ENCODE assay signal across 1 cellular context in genomic region chr12:76348079-76348901, GRCh38.
A peak's percentile ranks its signal among the peaks of the same experiment; 100 is the strongest.
TF ChIP-seq lines count a peak whose summit lies in the region.

BBS10 (minus strand) TSS chr12:76348415; CDS start chr12:76348358, 57 bp downstream.

TF ChIP-seq in HepG2, 621 proteins besides CTCF, POLR2A, EP300 and RAD21 (continued from another document and continues in another):
- TF ChIP-seq FOXA1 (IDR thresholded peaks at IDR 0.05) = no peak
- TF ChIP-seq FOXA1 (CRISPR knock-in tag; IDR thresholded peaks at IDR 0.05) = peak; percentile 53; the same call in 1 of the 2 replicates
- 0 out of 2 replicates have a peak, but pooled peaks have one; percentile 18 for TF ChIP-seq ZNF552 (CRISPR knock-in tag; IDR thresholded peaks at IDR 0.05; ENCODE audit: borderline replicate concordance)
- no peak for TF ChIP-seq TRIM24 (CRISPR knock-in tag; IDR thresholded peaks at IDR 0.05)
- no peak for TF ChIP-seq KDM1A (CRISPR knock-in tag; IDR thresholded peaks at IDR 0.05)
- peak; percentile 36; the same call in 1 of the 2 replicates for TF ChIP-seq ZNF629 (CRISPR knock-in tag; conservative IDR thresholded peaks at IDR 0.05)
- TF ChIP-seq, protein P1, sequence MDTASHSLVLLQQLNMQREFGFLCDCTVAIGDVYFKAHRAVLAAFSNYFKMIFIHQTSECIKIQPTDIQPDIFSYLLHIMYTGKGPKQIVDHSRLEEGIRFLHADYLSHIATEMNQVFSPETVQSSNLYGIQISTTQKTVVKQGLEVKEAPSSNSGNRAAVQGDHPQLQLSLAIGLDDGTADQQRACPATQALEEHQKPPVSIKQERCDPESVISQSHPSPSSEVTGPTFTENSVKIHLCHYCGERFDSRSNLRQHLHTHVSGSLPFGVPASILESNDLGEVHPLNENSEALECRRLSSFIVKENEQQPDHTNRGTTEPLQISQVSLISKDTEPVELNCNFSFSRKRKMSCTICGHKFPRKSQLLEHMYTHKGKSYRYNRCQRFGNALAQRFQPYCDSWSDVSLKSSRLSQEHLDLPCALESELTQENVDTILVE (CRISPR knock-in tag; IDR thresholded peaks at IDR 0.05) = peak; percentile 74; the same call in 1 of the 2 replicates
- TF ChIP-seq ZNF780A (CRISPR knock-in tag; IDR thresholded peaks at IDR 0.05) = no peak
- TF ChIP-seq PRPF4 (IDR thresholded peaks at IDR 0.05; ENCODE audit: low read depth, low read length, poor library complexity, severe bottlenecking) = no peak
- peak; percentile 68; the same call in 1 of the 2 replicates for TF ChIP-seq ZNF264 (CRISPR knock-in tag; IDR thresholded peaks at IDR 0.05)
- TF ChIP-seq, protein P2, sequence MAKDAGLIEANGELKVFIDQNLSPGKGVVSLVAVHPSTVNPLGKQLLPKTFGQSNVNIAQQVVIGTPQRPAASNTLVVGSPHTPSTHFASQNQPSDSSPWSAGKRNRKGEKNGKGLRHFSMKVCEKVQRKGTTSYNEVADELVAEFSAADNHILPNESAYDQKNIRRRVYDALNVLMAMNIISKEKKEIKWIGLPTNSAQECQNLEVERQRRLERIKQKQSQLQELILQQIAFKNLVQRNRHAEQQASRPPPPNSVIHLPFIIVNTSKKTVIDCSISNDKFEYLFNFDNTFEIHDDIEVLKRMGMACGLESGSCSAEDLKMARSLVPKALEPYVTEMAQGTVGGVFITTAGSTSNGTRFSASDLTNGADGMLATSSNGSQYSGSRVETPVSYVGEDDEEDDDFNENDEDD (CRISPR knock-in tag; IDR thresholded peaks at IDR 0.05; ENCODE audit: borderline replicate concordance) = peak; percentile 67; the same call in 1 of the 2 replicates
- TF ChIP-seq, protein P3, sequence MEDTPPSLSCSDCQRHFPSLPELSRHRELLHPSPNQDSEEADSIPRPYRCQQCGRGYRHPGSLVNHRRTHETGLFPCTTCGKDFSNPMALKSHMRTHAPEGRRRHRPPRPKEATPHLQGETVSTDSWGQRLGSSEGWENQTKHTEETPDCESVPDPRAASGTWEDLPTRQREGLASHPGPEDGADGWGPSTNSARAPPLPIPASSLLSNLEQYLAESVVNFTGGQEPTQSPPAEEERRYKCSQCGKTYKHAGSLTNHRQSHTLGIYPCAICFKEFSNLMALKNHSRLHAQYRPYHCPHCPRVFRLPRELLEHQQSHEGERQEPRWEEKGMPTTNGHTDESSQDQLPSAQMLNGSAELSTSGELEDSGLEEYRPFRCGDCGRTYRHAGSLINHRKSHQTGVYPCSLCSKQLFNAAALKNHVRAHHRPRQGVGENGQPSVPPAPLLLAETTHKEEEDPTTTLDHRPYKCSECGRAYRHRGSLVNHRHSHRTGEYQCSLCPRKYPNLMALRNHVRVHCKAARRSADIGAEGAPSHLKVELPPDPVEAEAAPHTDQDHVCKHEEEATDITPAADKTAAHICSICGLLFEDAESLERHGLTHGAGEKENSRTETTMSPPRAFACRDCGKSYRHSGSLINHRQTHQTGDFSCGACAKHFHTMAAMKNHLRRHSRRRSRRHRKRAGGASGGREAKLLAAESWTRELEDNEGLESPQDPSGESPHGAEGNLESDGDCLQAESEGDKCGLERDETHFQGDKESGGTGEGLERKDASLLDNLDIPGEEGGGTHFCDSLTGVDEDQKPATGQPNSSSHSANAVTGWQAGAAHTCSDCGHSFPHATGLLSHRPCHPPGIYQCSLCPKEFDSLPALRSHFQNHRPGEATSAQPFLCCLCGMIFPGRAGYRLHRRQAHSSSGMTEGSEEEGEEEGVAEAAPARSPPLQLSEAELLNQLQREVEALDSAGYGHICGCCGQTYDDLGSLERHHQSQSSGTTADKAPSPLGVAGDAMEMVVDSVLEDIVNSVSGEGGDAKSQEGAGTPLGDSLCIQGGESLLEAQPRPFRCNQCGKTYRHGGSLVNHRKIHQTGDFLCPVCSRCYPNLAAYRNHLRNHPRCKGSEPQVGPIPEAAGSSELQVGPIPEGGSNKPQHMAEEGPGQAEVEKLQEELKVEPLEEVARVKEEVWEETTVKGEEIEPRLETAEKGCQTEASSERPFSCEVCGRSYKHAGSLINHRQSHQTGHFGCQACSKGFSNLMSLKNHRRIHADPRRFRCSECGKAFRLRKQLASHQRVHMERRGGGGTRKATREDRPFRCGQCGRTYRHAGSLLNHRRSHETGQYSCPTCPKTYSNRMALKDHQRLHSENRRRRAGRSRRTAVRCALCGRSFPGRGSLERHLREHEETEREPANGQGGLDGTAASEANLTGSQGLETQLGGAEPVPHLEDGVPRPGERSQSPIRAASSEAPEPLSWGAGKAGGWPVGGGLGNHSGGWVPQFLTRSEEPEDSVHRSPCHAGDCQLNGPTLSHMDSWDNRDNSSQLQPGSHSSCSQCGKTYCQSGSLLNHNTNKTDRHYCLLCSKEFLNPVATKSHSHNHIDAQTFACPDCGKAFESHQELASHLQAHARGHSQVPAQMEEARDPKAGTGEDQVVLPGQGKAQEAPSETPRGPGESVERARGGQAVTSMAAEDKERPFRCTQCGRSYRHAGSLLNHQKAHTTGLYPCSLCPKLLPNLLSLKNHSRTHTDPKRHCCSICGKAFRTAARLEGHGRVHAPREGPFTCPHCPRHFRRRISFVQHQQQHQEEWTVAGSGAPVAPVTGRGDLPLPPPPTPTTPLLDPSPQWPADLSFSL (CRISPR knock-in tag; IDR thresholded peaks at IDR 0.05) = no peak
- peak; percentile 44; the same call in 1 of the 2 replicates for TF ChIP-seq ZNF609 (CRISPR knock-in tag; IDR thresholded peaks at IDR 0.05; ENCODE audit: borderline replicate concordance)
- peak; percentile 90 for TF ChIP-seq ZNF501 (CRISPR knock-in tag; IDR thresholded peaks at IDR 0.05)
- peak; percentile 46; the same call in 1 of the 2 replicates for TF ChIP-seq ZSCAN30 (CRISPR knock-in tag; IDR thresholded peaks at IDR 0.05)
- TF ChIP-seq MTF1 (CRISPR knock-in tag; IDR thresholded peaks at IDR 0.05) = no peak; the same call in 1 of the 2 replicates
- no peak for TF ChIP-seq TFE3 (CRISPR knock-in tag; IDR thresholded peaks at IDR 0.05)
- no peak for TF ChIP-seq FOXC1 (CRISPR knock-in tag; IDR thresholded peaks at IDR 0.05; ENCODE audit: borderline replicate concordance)
- TF ChIP-seq MAFF (IDR thresholded peaks at IDR 0.05; ENCODE audit: low read depth, low read length) = 0 out of 2 replicates have a peak, but pooled peaks have one; percentile 31
- 0 out of 2 replicates have a peak, but pooled peaks have one; percentile 27 for TF ChIP-seq ZNF30 (CRISPR knock-in tag; IDR thresholded peaks at IDR 0.05)
- TF ChIP-seq KDM3A (CRISPR knock-in tag; IDR thresholded peaks at IDR 0.05; ENCODE audit: low read depth) = peak; percentile 68
- TF ChIP-seq, protein P4, sequence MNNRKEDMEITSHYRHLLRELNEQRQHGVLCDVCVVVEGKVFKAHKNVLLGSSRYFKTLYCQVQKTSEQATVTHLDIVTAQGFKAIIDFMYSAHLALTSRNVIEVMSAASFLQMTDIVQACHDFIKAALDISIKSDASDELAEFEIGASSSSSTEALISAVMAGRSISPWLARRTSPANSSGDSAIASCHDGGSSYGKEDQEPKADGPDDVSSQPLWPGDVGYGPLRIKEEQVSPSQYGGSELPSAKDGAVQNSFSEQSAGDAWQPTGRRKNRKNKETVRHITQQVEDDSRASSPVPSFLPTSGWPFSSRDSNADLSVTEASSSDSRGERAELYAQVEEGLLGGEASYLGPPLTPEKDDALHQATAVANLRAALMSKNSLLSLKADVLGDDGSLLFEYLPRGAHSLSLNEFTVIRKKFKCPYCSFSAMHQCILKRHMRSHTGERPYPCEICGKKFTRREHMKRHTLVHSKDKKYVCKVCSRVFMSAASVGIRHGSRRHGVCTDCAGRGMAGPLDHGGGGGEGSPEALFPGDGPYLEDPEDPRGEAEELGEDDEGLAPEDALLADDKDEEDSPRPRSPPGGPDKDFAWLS (CRISPR knock-in tag; IDR thresholded peaks at IDR 0.05; ENCODE audit: borderline replicate concordance) = no peak; the same call in 1 of the 2 replicates
- TF ChIP-seq FLYWCH1 (CRISPR knock-in tag; IDR thresholded peaks at IDR 0.05) = no peak
- TF ChIP-seq MXI1 (IDR thresholded peaks at IDR 0.05; ENCODE audit: borderline replicate concordance, low read depth, low read length) = peak; percentile 58; the same call in 1 of the 3 replicates
- no peak for TF ChIP-seq HNRNPK (IDR thresholded peaks at IDR 0.05; ENCODE audit: low read depth, low read length, poor library complexity, severe bottlenecking)
- TF ChIP-seq ZNF468 (CRISPR knock-in tag; IDR thresholded peaks at IDR 0.05) = no peak
- TF ChIP-seq HDAC6 (IDR thresholded peaks at IDR 0.05; ENCODE audit: low read depth, low read length) = no peak
- TF ChIP-seq ZNF530 (CRISPR knock-in tag; IDR thresholded peaks at IDR 0.05; ENCODE audit: low read depth) = no peak
- peak; percentile 65; the same call in 1 of the 2 replicates for TF ChIP-seq ARID4A (CRISPR knock-in tag; IDR thresholded peaks at IDR 0.05; ENCODE audit: borderline replicate concordance)
- TF ChIP-seq NAIF1 (CRISPR knock-in tag; IDR thresholded peaks at IDR 0.05; ENCODE audit: borderline replicate concordance) = peak; percentile 70; the same call in 1 of the 2 replicates
- no peak; the same call in 1 of the 2 replicates for TF ChIP-seq ZSCAN22 (CRISPR knock-in tag; IDR thresholded peaks at IDR 0.05)
- peak; percentile 75 for TF ChIP-seq HNRNPLL (IDR thresholded peaks at IDR 0.05; ENCODE audit: low read depth, low read length, poor library complexity, severe bottlenecking)
- TF ChIP-seq HNRNPH1 (optimal IDR thresholded peaks at IDR 0.05; ENCODE audit: low read depth, low read length) = no peak
- peak; percentile 93 for TF ChIP-seq GATAD1 (CRISPR knock-in tag; IDR thresholded peaks at IDR 0.05)
- TF ChIP-seq CCDC6 (CRISPR knock-in tag; IDR thresholded peaks at IDR 0.05) = no peak
- TF ChIP-seq ERF (CRISPR knock-in tag; IDR thresholded peaks at IDR 0.05) = no peak
- no peak for TF ChIP-seq TBX3 (IDR thresholded peaks at IDR 0.05; ENCODE audit: borderline replicate concordance)
- TF ChIP-seq FOXK2 (IDR thresholded peaks at IDR 0.05) = no peak
- TF ChIP-seq ZNF12 (CRISPR knock-in tag; IDR thresholded peaks at IDR 0.05) = no peak; the same call in 1 of the 2 replicates
- no peak for TF ChIP-seq SRF (IDR thresholded peaks at IDR 0.05; ENCODE audit: low read depth, low read length)
- no peak for TF ChIP-seq ZNF879 (CRISPR knock-in tag; IDR thresholded peaks at IDR 0.05)
- no peak for TF ChIP-seq ZNF589 (CRISPR knock-in tag; conservative IDR thresholded peaks at IDR 0.05)
